ENCODE assay signal across 8 cellular contexts in genomic region chr2:148645135-148645924, GRCh38. TPM values are rescaled to one million over a fixed set of nuclear protein-coding genes. Genes with fewer than 3 reads are reported as not detected.
DNase-seq lines count a peak whose midpoint lies in the region; ATAC-seq and TF ChIP-seq lines count a peak whose summit lies in the region.

No MANE protein-coding gene starts in this region.

- H2BK120ac ChIP-seq in trophoblast cell (ENCODE audit: insufficient read depth, low read length, poor library complexity): peak overlapping the region; percentile 77

- H3K79me2 ChIP-seq in trophoblast cell (ENCODE audit: control insufficient read depth, insufficient read depth, low read length, poor library complexity): peaks cover 10% of the 10 kb centered on the region

- no peaks in the 10 kb centered on the region for H3K27me3 ChIP-seq in adrenal gland
- no peaks in the 10 kb centered on the region for H3K27me3 ChIP-seq in heart left ventricle
- no peaks in the 10 kb centered on the region for H3K27me3 ChIP-seq in trophoblast cell (ENCODE audit: insufficient read depth, low read length)
- H3K27me3 ChIP-seq in transverse colon: no peaks in the 10 kb centered on the region

- H2AFZ ChIP-seq in trophoblast cell (ENCODE audit: insufficient read depth, low read length, poor library complexity): peak overlapping the region; percentile 88

- H3K14ac ChIP-seq in trophoblast cell (ENCODE audit: low read length): peak overlapping the region; percentile 91

- 0 out of 2 replicates have a peak, but pooled peaks have one; percentile 11 for TF ChIP-seq CTCF in GM12875 (IDR thresholded peaks at IDR 0.05; ENCODE audit: borderline replicate concordance, insufficient read depth, low read depth, low read length)
- TF ChIP-seq CTCF in adrenal gland (IDR thresholded peaks at IDR 0.05): peak; percentile 33 to 59 (median 52)
- TF ChIP-seq CTCF in heart left ventricle (IDR thresholded peaks at IDR 0.05): peak in 8 of 12 donors; percentile 7 to 57 (median 30)
- peak; percentile 12 to 58 (median 20) for TF ChIP-seq CTCF in transverse colon (IDR thresholded peaks at IDR 0.05)

- peaks cover 8% of the 10 kb centered on the region for H3K79me1 ChIP-seq in trophoblast cell (ENCODE audit: low read length)

- peaks cover 5 to 37% of the 10 kb centered on the region in 2 donors for H3K4me1 ChIP-seq in adrenal gland (replicated peaks in 1 of 2)
- peaks cover 0 to 55% (median 25%) of the 10 kb centered on the region in 12 donors for H3K4me1 ChIP-seq in heart left ventricle
- H3K4me1 ChIP-seq in trophoblast cell (ENCODE audit: control insufficient read depth in 1 of 2, insufficient read depth in 2 of 2, low read length in 2 of 2): no peaks in the 10 kb centered on the region
- peaks cover 0 to 24% (median 5%) of the 10 kb centered on the region in 4 donors for H3K4me1 ChIP-seq in transverse colon

- peak overlapping the region; percentile 88 for H2BK5ac ChIP-seq in trophoblast cell (ENCODE audit: low read depth, low read length, poor library complexity)

- peak overlapping the region; percentile 72 for H3K18ac ChIP-seq in trophoblast cell (ENCODE audit: low read length)

- H3K27ac ChIP-seq in adrenal gland (peak overlapping the region; percentile 84 to 100 (median 99)), heart left ventricle (peak overlapping the region; percentile 98 to 100 (median 100)), trophoblast cell (ENCODE audit: low read depth, low read length) (peak overlapping the region; percentile 87), transverse colon (peak overlapping the region; percentile 98 to 100 (median 98))

- peak overlapping the region; percentile 69 for H3K4ac ChIP-seq in trophoblast cell (ENCODE audit: low read depth, low read length)

- H4K91ac ChIP-seq in trophoblast cell (ENCODE audit: low read depth, low read length): peak overlapping the region; percentile 93

- in situ Hi-C loops in transverse colon (cut with MboI; ENCODE audit: low pct_ligation_motif_present in 1 of 4, low pct_unique_long_range_greater_than_20kb in 1 of 4, low sequenced_read_pairs in 3 of 4): loop anchor here in 1 of 4 donors (25.0 kb wide), 1 partner anchor 342 kb away; no protein-coding TSS in a partner anchor

- TF ChIP-seq POLR2A in adrenal gland (IDR thresholded peaks at IDR 0.05) (peak in 1 of 2 donors; percentile 17), heart left ventricle (IDR thresholded peaks at IDR 0.05) (peak in 1 of 2 donors; percentile 16), transverse colon (IDR thresholded peaks at IDR 0.05) (peak; percentile 19)

- ATAC-seq in HG02870 (IDR thresholded peaks at IDR 0.05; ENCODE audit: unreplicated experiment) (peak; percentile 38), heart left ventricle (peak; percentile 87 to 93 (median 89))

- no peak overlapping the region for H2BK12ac ChIP-seq in trophoblast cell (ENCODE audit: low read length)

- no peak overlapping the region for H3K23ac ChIP-seq in trophoblast cell (ENCODE audit: low read length)

- H3K4me3 ChIP-seq in GM12875 (ENCODE audit: low read depth, low read length) (peak overlapping the region; percentile 85), adrenal gland (peak overlapping the region; percentile 72 to 99 (median 90)), heart left ventricle (peak overlapping the region; percentile 77 to 99 (median 90)), trophoblast cell (ENCODE audit: low read depth, low read length) (peak overlapping the region; percentile 94), transverse colon (peak overlapping the region; percentile 66 to 97 (median 82))

- peak overlapping the region; percentile 94 for H3K9ac ChIP-seq in trophoblast cell (ENCODE audit: low read length)

- DNase-seq in NCI-H1436 treated with DMSO at 0.1 percent for 48 hours (lab: John Stamatoyannopoulos, UW) (peak; percentile 65), T follicular helper cell (ENCODE audit: low read depth) (peak; percentile 90), adrenal gland (peak; percentile 92 to 97 (median 94)), heart left ventricle (peak; percentile 93 to 97 (median 94)), trophoblast cell (peak; percentile 92 to 96), transverse colon (peak; percentile 95)

- no peak overlapping the region for H2AK5ac ChIP-seq in trophoblast cell (ENCODE audit: low read length)

- H3K36me3 ChIP-seq in adrenal gland (replicated peaks in 1 of 2) (no peaks in the 10 kb centered on the region), heart left ventricle (no peaks in the 10 kb centered on the region), trophoblast cell (ENCODE audit: control insufficient read depth in 1 of 2, insufficient read depth in 2 of 2, low read length in 2 of 2) (no peaks in the 10 kb centered on the region), transverse colon (no peaks in the 10 kb centered on the region)

- TF ChIP-seq EP300 in transverse colon (IDR thresholded peaks at IDR 0.05; ENCODE audit: low read depth): no peak

- intact Hi-C loops in adrenal gland (cut with DNase I) (loop anchor here (10.0 kb wide), 2 partner anchors 49 to 349 kb away; no protein-coding TSS in a partner anchor), heart left ventricle (cut with DNase I) (loop anchor here in 6 of 10 donors (2.0 to 10.0 kb wide), 11 partner anchors 29 to 641 kb away; partner anchors contain the start of genes KIF5C (in 2 of the 6), MBD5 (in 1 of the 6) and ORC4 (in 1 of the 6)), transverse colon (cut with DNase I; ENCODE audit: low total_unique reads) (no loop called here)

- WGBS in adrenal gland, 4 donors: 0 to 1% (median 0%) methylated on average over 21 to 80 of the region's 80 CpGs
- WGBS in heart left ventricle, 4 donors: 0 to 1% (median 1%) methylated on average over 35 to 80 of the region's 80 CpGs
- no CpG with 5 or more reads among the region's 80 CpGs for WGBS in trophoblast cell (ENCODE audit: extremely low coverage, insufficient coverage, insufficient read length)
- WGBS in transverse colon (ENCODE audit: low coverage in 1 of 2), 2 donors: 1% methylated on average over 75 of the region's 80 CpGs; no CpG with 5 or more reads in 1 of the 2 donors

- peak overlapping the region; percentile 83 for H4K8ac ChIP-seq in trophoblast cell (ENCODE audit: low read depth, low read length)

- H3K4me2 ChIP-seq in trophoblast cell (ENCODE audit: low read length): peak overlapping the region; percentile 84

- no peaks in the 10 kb centered on the region for H3K9me3 ChIP-seq in adrenal gland (replicated peaks in 1 of 3)
- no peaks in the 10 kb centered on the region for H3K9me3 ChIP-seq in heart left ventricle
- no peaks in the 10 kb centered on the region for H3K9me3 ChIP-seq in trophoblast cell (ENCODE audit: insufficient read depth, low read depth, low read length)
- no peaks in the 10 kb centered on the region for H3K9me3 ChIP-seq in transverse colon

- H4K12ac ChIP-seq in trophoblast cell (ENCODE audit: low read depth, low read length): peak overlapping the region; percentile 84

RNA-seq across cellular contexts. Expression of gene EPC2, which starts 0.8 kb away (rescaled TPM):
- total RNA-seq in adrenal gland: 10 to 100 TPM; 17.6 to 57.4 (median 36.6) TPM
- polyA plus RNA-seq in adrenal gland: 10 to 100 TPM in 1 of 3 donors, 1 to 10 TPM in 2; 8.0 to 23.9 (median 8.3) TPM
- total RNA-seq in heart left ventricle: 10 to 100 TPM; 13.4 to 27.1 (median 19.9) TPM
- 1 to 10 TPM; 5.6 to 9.7 TPM for polyA plus RNA-seq in heart left ventricle
- polyA plus RNA-seq in trophoblast cell (2013): 15.6 and 16.0 TPM in 2 replicates
- total RNA-seq in transverse colon: 10 to 100 TPM; 18.3 to 40.4 (median 25.7) TPM

Comparison
In these comparisons a context has a peak if more than half of its experiments do, and no peak if none do; other contexts are left out.
1. Peak in every context shown above with its lines: DNase-seq, ATAC-seq, H3K4me3 ChIP-seq and H3K27ac ChIP-seq.